ENCODE assay signal across 29 cellular contexts in the genomic region with DNA sequence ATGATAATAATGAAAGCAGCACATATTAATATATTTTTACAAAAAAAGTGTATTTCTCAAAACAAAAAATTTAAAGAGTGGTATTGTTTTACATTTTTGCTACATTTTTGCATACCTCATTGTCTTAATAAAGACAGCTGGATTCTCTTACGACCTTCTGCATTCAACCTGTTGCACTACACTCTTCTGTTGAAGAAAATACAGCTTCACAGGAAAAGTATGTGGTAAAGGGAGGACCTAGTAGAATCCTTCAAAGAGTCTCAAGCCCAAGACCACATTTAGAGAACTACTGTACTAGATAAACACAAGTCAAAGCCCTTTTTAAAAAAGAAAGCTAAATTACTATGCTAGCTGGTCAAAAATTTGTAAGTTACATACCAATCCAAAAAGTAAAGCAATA. TPM values are rescaled to one million over a fixed set of nuclear protein-coding genes. Genes with fewer than 3 reads are reported as not detected.
A peak's percentile ranks its signal among the peaks of the same experiment; 100 is the strongest.
DNase-seq lines count a peak whose midpoint lies in the region; ATAC-seq and TF ChIP-seq lines count a peak whose summit lies in the region.
"Had no signal": no experiment of that assay in that cellular context is flagged by ENCODE, and none has a peak within 500 bp of the region (broad histone marks: within the 10 kb centered on the region; RNA-seq: fewer than 3 reads in every experiment).

No MANE protein-coding gene starts in this region.

- H4K20me1 ChIP-seq in DOHH2 (ENCODE audit: control insufficient read depth, insufficient read depth, low read depth, low read length), result no peaks in the 10 kb centered on the region
- H4K20me1 ChIP-seq: BLaER1 treated with 17β-estradiol and CSF1 and Interleukin-3, amounts not matched to agents 10 nM and 100 nM had no signal

- H3K27ac Mint-ChIP-seq in CD4-positive, alpha-beta T cell, result peak overlapping the region; percentile 31
- no peak overlapping the region for H3K27ac Mint-ChIP-seq in memory B cell
- H3K27ac Mint-ChIP-seq: activated naive CD4-positive, alpha-beta T cell treated with anti-CD3 and anti-CD28 coated beads, Interleukin-2, amount 10 ng/mL, durations not matched to agents 7 days and 5 days had no signal

- H3K4me3 ChIP-seq in DOHH2 (ENCODE audit: low read length), result no peak overlapping the region
- H3K4me3 ChIP-seq: BLaER1 treated with 17β-estradiol and CSF1 and Interleukin-3, amounts not matched to agents 10 nM and 100 nM; breast epithelium; esophagus squamous epithelium; Peyer's patch; psoas muscle; sigmoid colon; tibial nerve had no signal

- peak; percentile 61 for ATAC-seq in CD4-positive, alpha-beta T cell (ENCODE audit: poor library complexity)
- ATAC-seq in memory B cell (ENCODE audit: low read depth) (peak; percentile 38), GM21529 (IDR thresholded peaks at IDR 0.05; ENCODE audit: unreplicated experiment) (no peak)
- ATAC-seq: foreskin keratinocyte, psoas muscle had no signal

- H3K9me3 Mint-ChIP-seq in CD4-positive, alpha-beta T cell, result no peaks in the 10 kb centered on the region
- no peaks in the 10 kb centered on the region for H3K9me3 Mint-ChIP-seq in memory B cell
- H3K9me3 Mint-ChIP-seq: activated naive CD4-positive, alpha-beta T cell treated with anti-CD3 and anti-CD28 coated beads, Interleukin-2, amount 10 ng/mL, durations not matched to agents 7 days and 5 days had no signal

- peak overlapping the region; percentile 69 for H3K4me3 Mint-ChIP-seq in CD4-positive, alpha-beta T cell
- H3K4me3 Mint-ChIP-seq in memory B cell, result no peak overlapping the region
- H3K4me3 Mint-ChIP-seq: activated naive CD4-positive, alpha-beta T cell treated with anti-CD3 and anti-CD28 coated beads, Interleukin-2, amount 10 ng/mL, durations not matched to agents 7 days and 5 days had no signal

- DNase-seq in CD4-positive, alpha-beta T cell, result no peak
- DNase-seq in MV-4-11 (lab: John Stamatoyannopoulos, UW) (peak; percentile 14), memory B cell (ENCODE audit: low spot score in 2 of 2) (no peak), glomerular visceral epithelial cell (ENCODE audit: extremely low spot score) (no peak)
- no peak for DNase-seq in stimulated activated CD4-positive, alpha-beta T cell treated with anti-CD3 and anti-CD28 coated beads, Interleukin-4, amount 100 ng/mL, for 4 hours
- DNase-seq: activated CD4-positive, alpha-beta T cell treated with anti-CD3 and anti-CD28 coated beads, Interleukin-2, amount 50 U/mL, for 48 hours; activated CD4-positive, CD25-positive, alpha-beta regulatory T cell; activated CD8-positive, alpha-beta memory T cell treated with anti-CD3 and anti-CD28 coated beads, Interleukin-2, amount 50 U/mL, for 4 hours; activated naive CD4-positive, alpha-beta T cell treated with anti-CD3 and anti-CD28 coated beads, Interleukin-2, amount 10 ng/mL, durations not matched to agents 7 days and 5 days; COR-L47; esophagus squamous epithelium; foreskin keratinocyte; IMR-90; kidney glomerular epithelial cell; midbrain; naive B cell; NCI-H146; NCI-H748 treated with DMSO at 0.1 percent for 48 hours; Peyer's patch; psoas muscle; SHP77 treated with DMSO at 0.1 percent for 48 hours; sigmoid colon; stimulated activated CD4-positive, alpha-beta T cell treated with anti-CD3 and anti-CD28 coated beads, Interleukin-4, amount 100 ng/mL, for 1 hour; SW 1271 had no signal

- TF ChIP-seq CTCF in CD4-positive, alpha-beta T cell (IDR thresholded peaks at IDR 0.05), result no peak
- TF ChIP-seq CTCF in DOHH2 (IDR thresholded peaks at IDR 0.05; ENCODE audit: low read depth, low read length, poor library complexity, severe bottlenecking), result no peak

- H3K27me3 ChIP-seq in CD4-positive, alpha-beta T cell (ENCODE audit: control insufficient read depth, insufficient read depth, low read length), result no peaks in the 10 kb centered on the region
- H3K27me3 ChIP-seq in DOHH2 (ENCODE audit: control insufficient read depth, low read length), result no peaks in the 10 kb centered on the region
- H3K27me3 ChIP-seq: BLaER1 treated with 17β-estradiol and CSF1 and Interleukin-3, amounts not matched to agents 10 nM and 100 nM; breast epithelium; esophagus squamous epithelium; foreskin keratinocyte; Peyer's patch; sigmoid colon; tibial nerve had no signal

- H3K4me2 ChIP-seq in DOHH2 (ENCODE audit: low read length), result peak overlapping the region; percentile 24; the same call in 1 of the 2 replicates
- H3K4me2 ChIP-seq: BLaER1 treated with 17β-estradiol and CSF1 and Interleukin-3, amounts not matched to agents 10 nM and 100 nM had no signal

- peaks cover 55% of the 10 kb centered on the region for H3K36me3 ChIP-seq in DOHH2 (ENCODE audit: control insufficient read depth, low read length)
- H3K36me3 ChIP-seq: breast epithelium, esophagus squamous epithelium, sigmoid colon had no signal

- no peaks in the 10 kb centered on the region for H3K27me3 Mint-ChIP-seq in CD4-positive, alpha-beta T cell
- H3K27me3 Mint-ChIP-seq in memory B cell, result no peaks in the 10 kb centered on the region
- H3K27me3 Mint-ChIP-seq: activated naive CD4-positive, alpha-beta T cell treated with anti-CD3 and anti-CD28 coated beads, Interleukin-2, amount 10 ng/mL, durations not matched to agents 7 days and 5 days; naive B cell had no signal

- H3K27ac ChIP-seq in CD4-positive, alpha-beta T cell (ENCODE audit: low read depth, low read length), result no peak overlapping the region
- 0 out of 2 replicates have a peak overlapping the region, but pooled peaks have one; percentile 9 for H3K27ac ChIP-seq in DOHH2 (ENCODE audit: low read depth, low read length)
- H3K27ac ChIP-seq: BLaER1 treated with 17β-estradiol and CSF1 and Interleukin-3, amounts not matched to agents 10 nM and 100 nM; breast epithelium; esophagus squamous epithelium; foreskin keratinocyte; Peyer's patch; psoas muscle; sigmoid colon; tibial nerve had no signal

- CTCF ChIA-PET in CD4-positive, alpha-beta T cell (lab: Charles Lee), result no interaction called here

- intact Hi-C loops in CD4-positive, alpha-beta T cell (cut with DNase I, micrococcal nuclease), result no loop called here

- H3K9me2 ChIP-seq in DOHH2 (replicated peaks; ENCODE audit: control insufficient read depth, low read length), result no peaks in the 10 kb centered on the region

- peaks cover 74% of the 10 kb centered on the region for H3K4me1 ChIP-seq in DOHH2 (ENCODE audit: control insufficient read depth, low read length)
- H3K4me1 ChIP-seq: foreskin keratinocyte had no signal

- peaks cover 78% of the 10 kb centered on the region for H3K79me2 ChIP-seq in DOHH2 (ENCODE audit: control insufficient read depth, low read length)

- peaks cover 23% of the 10 kb centered on the region for H3F3A ChIP-seq in DOHH2 (ENCODE audit: control insufficient read depth, insufficient read depth)

- peaks cover 49% of the 10 kb centered on the region for H3K36me3 Mint-ChIP-seq in CD4-positive, alpha-beta T cell (ENCODE audit: low read depth)
- H3K36me3 Mint-ChIP-seq in memory B cell, result peaks cover 19% of the 10 kb centered on the region

- POLR2A ChIA-PET in CD4-positive, alpha-beta T cell (lab: Charles Lee), result interaction anchor here (0.7 to 2.7 kb wide), 4 partner anchors 8 to 232 kb away, joined by 3 to 15 read pairs (median 4); a partner anchor contains a TSS

- H3K9me3 ChIP-seq in CD4-positive, alpha-beta T cell (ENCODE audit: control insufficient read depth, low read length), result no peaks in the 10 kb centered on the region
- H3K9me3 ChIP-seq in DOHH2 (ENCODE audit: control insufficient read depth, insufficient read depth, low read length), result no peaks in the 10 kb centered on the region
- H3K9me3 ChIP-seq: breast epithelium, esophagus squamous epithelium, Peyer's patch, psoas muscle, sigmoid colon, tibial nerve had no signal

- H3K4me1 Mint-ChIP-seq in CD4-positive, alpha-beta T cell (ENCODE audit: low read depth), result peaks cover 75% of the 10 kb centered on the region
- peaks cover 26% of the 10 kb centered on the region for H3K4me1 Mint-ChIP-seq in memory B cell

RNA-seq across cellular contexts. Expression of a gene that starts 7.9 kb away (rescaled TPM):
- 10 to 100 TPM; 27.2 to 30.3 TPM for total RNA-seq in CD4-positive, alpha-beta T cell
